In the genomic region with DNA sequence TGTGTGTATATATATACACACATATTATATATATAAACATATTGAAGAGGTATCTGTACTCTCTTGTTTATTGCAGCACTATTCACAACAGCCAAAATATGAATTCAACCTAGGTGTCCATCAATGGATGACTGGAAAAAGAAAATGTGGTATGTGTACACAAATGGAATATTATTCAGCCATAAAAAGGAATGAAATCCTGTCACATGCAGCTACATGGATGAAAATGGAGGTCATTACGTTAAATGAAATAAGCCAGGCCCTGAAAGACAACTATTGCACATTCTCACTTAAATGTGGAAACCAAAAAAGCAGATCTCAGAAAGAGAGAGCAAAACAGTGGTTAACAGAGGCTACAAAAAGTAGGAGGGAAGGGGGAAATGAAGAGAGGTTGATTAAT, we compare ENCODE assay signal across 25 cellular contexts.
"Had no signal": no experiment of that assay in that cellular context is flagged by ENCODE, and none has a peak within 500 bp of the region (broad histone marks: within the 10 kb centered on the region; RNA-seq: fewer than 3 reads in every experiment).

No MANE protein-coding gene starts in this region.

- H3K36me3 ChIP-seq: colonic mucosa had no signal

- H3K27ac Mint-ChIP-seq: dendritic cell treated with granulocyte-macrophage colony-stimulating factor and Interleukin-4, amounts not matched to agents 40 ng/mL and 50 ng/mL, for 4 days; effector memory CD8-positive, alpha-beta T cell had no signal

- H2AFZ ChIP-seq: hepatocyte had no signal

- H3K4me1 ChIP-seq: colonic mucosa, esophagus muscularis mucosa, esophagus squamous epithelium, gastroesophageal sphincter had no signal

- H3K27me3 ChIP-seq: colonic mucosa, dorsolateral prefrontal cortex, esophagus muscularis mucosa, esophagus squamous epithelium, foreskin keratinocyte, gastrocnemius medialis, gastroesophageal sphincter, heart right ventricle, hepatocyte had no signal

- H3K27me3 Mint-ChIP-seq: dendritic cell treated with granulocyte-macrophage colony-stimulating factor and Interleukin-4, amounts not matched to agents 40 ng/mL and 50 ng/mL, for 4 days; effector memory CD8-positive, alpha-beta T cell had no signal

- H3K4me3 Mint-ChIP-seq: dendritic cell treated with granulocyte-macrophage colony-stimulating factor and Interleukin-4, amounts not matched to agents 40 ng/mL and 50 ng/mL, for 4 days; effector memory CD8-positive, alpha-beta T cell had no signal

- H3K4me3 ChIP-seq: colonic mucosa, coronary artery, dorsolateral prefrontal cortex, esophagus muscularis mucosa, esophagus squamous epithelium, gastrocnemius medialis, gastroesophageal sphincter, heart right ventricle, hepatocyte had no signal

- ATAC-seq: effector memory CD8-positive, alpha-beta T cell; esophagus mucosa; foreskin keratinocyte; gastrocnemius medialis; gastroesophageal sphincter; heart right ventricle had no signal

- H3K9me3 ChIP-seq: colonic mucosa had no signal

- H3K79me2 ChIP-seq: hepatocyte had no signal

- DNase-seq: colonic mucosa; cortex of kidney; dermis blood vessel endothelial cell; dorsolateral prefrontal cortex; effector CD4-positive, alpha-beta T cell; effector CD8-positive, alpha-beta T cell; effector memory CD4-positive, alpha-beta T cell; effector memory CD8-positive, alpha-beta T cell; erythroblast; esophagus squamous epithelium; foreskin fibroblast; foreskin keratinocyte; foreskin melanocyte; gastrocnemius medialis; glutamatergic neuron; head of caudate nucleus; heart right ventricle; hippocampal formation had no signal

- H3K27ac ChIP-seq: colonic mucosa, coronary artery, dorsolateral prefrontal cortex, epithelial cell of prostate, esophagus muscularis mucosa, esophagus squamous epithelium, foreskin keratinocyte, gastrocnemius medialis, gastroesophageal sphincter, heart right ventricle, hepatocyte had no signal

- H3K4me2 ChIP-seq: hepatocyte had no signal
